ENCODE assay signal across 8 cellular contexts in genomic region chr15:25437751-25438600, GRCh38. TPM values are rescaled to one million over a fixed set of nuclear protein-coding genes. Genes with fewer than 3 reads are reported as not detected.
DNase-seq lines count a peak whose midpoint lies in the region; ATAC-seq and TF ChIP-seq lines count a peak whose summit lies in the region.

No MANE protein-coding gene starts in this region.

- TF ChIP-seq CTCF in astrocyte of the spinal cord (IDR thresholded peaks at IDR 0.05; ENCODE audit: low read depth, low read length), result peak; percentile 46

- no peak overlapping the region for H3K27ac ChIP-seq in iPS DF 6.9 (ENCODE audit: low read length)
- peak overlapping the region; percentile 98 for H3K27ac ChIP-seq in skeletal muscle tissue (ENCODE audit: low read depth, low read length)

- no CpG with 5 or more reads among the region's 68 CpGs for WGBS in iPS DF 6.9 (ENCODE audit: insufficient coverage, insufficient read length)

- peak; percentile 45 for ATAC-seq in GM21526 (IDR thresholded peaks at IDR 0.05; ENCODE audit: low FRiP score, unreplicated experiment)

- DNase-seq in EL (peak; percentile 54), HuH-7 (ENCODE audit: low spot score) (peak; percentile 11), T-helper 9 cell (peak; percentile 34), astrocyte of the spinal cord (ENCODE audit: low read depth, low spot score) (peak; percentile 50), iPS DF 6.9 (ENCODE audit: low read depth, low spot score) (no peak), COLO829 (ENCODE audit: low spot score) (no peak)

- H3K27me3 ChIP-seq in iPS DF 6.9 (ENCODE audit: control insufficient read depth, insufficient read depth, low read length) (no peaks in the 10 kb centered on the region), skeletal muscle tissue (ENCODE audit: control insufficient read depth in 3 of 3, insufficient read depth in 3 of 3, low read length in 3 of 3) (no peaks in the 10 kb centered on the region)

- H3K4me3 ChIP-seq in astrocyte of the spinal cord (ENCODE audit: low read depth, low read length) (peak overlapping the region; percentile 91), iPS DF 6.9 (ENCODE audit: low read length) (peak overlapping the region; percentile 77), skeletal muscle tissue (ENCODE audit: low read length in 3 of 3) (peak overlapping the region; percentile 68 to 85 (median 84))

- H3K4me1 ChIP-seq in iPS DF 6.9 (ENCODE audit: control insufficient read depth, insufficient read depth, low read length) (no peaks in the 10 kb centered on the region; the same call in 1 of the 2 replicates), skeletal muscle tissue (ENCODE audit: control insufficient read depth in 3 of 3, insufficient read depth in 3 of 3, low read length in 3 of 3) (peaks cover 3 to 27% (median 16%) of the 10 kb centered on the region in 3 donors)

- in situ Hi-C loops in astrocyte of the spinal cord (cut with HindIII; ENCODE audit: low sequenced_read_pairs), result no loop called here

- no peaks in the 10 kb centered on the region for H3K36me3 ChIP-seq in iPS DF 6.9 (ENCODE audit: control insufficient read depth, insufficient read depth, low read length)
- no peaks in the 10 kb centered on the region for H3K36me3 ChIP-seq in skeletal muscle tissue (ENCODE audit: control insufficient read depth in 3 of 3, insufficient read depth in 3 of 3, low read length in 3 of 3)

- H3K9me3 ChIP-seq in iPS DF 6.9 (ENCODE audit: control insufficient read depth, insufficient read depth, low read length), result no peaks in the 10 kb centered on the region
- H3K9me3 ChIP-seq in skeletal muscle tissue (ENCODE audit: control insufficient read depth in 3 of 3, low read length in 3 of 3), result no peaks in the 10 kb centered on the region

- peak overlapping the region; percentile 91 to 97 (median 93) for H3K9ac ChIP-seq in skeletal muscle tissue (ENCODE audit: low read depth in 1 of 3, low read length in 3 of 3)

RNA-seq across cellular contexts. Expression of gene UBE3A, which starts 0.8 kb away (rescaled TPM):
- total RNA-seq in skeletal muscle tissue, result 218 TPM

Comparison
In these comparisons a context has a peak if more than half of its experiments do, and no peak if none do; other contexts are left out.
1. DNase-seq: peak in EL (single experiment), HuH-7 (single experiment), T-helper 9 cell (single experiment) and astrocyte of the spinal cord (single experiment); none in iPS DF 6.9 (single experiment) and COLO829 (single experiment).
2. Peak in every context shown above with its lines, with median percentiles within 50 percentile points of each other: H3K4me3 ChIP-seq.